ENCODE assay signal across 8 cellular contexts in genomic region chr5:172110921-172111873, GRCh38.
A peak's percentile ranks its signal among the peaks of the same experiment; 100 is the strongest.
DNase-seq lines count a peak whose midpoint lies in the region; ATAC-seq and TF ChIP-seq lines count a peak whose summit lies in the region.

No MANE protein-coding gene starts in this region.

- intact Hi-C loops in esophagus squamous epithelium (cut with DNase I): no loop called here

- H3K9ac ChIP-seq in skeletal muscle satellite cell (ENCODE audit: low read depth, low read length): peak overlapping the region; percentile 1

- peak; percentile 98 for DNase-seq in NOMO-1 treated with dmso at 0.1 percent for 144 hours (lab: John Stamatoyannopoulos, UW; ENCODE audit: unreplicated experiment)
- peak; percentile 74 for DNase-seq in activated CD8-positive, alpha-beta memory T cell treated with anti-CD3 and anti-CD28 coated beads, Interleukin-2, amount 50 U/mL, for 4 hours
- peak; percentile 38 for DNase-seq in esophagus squamous epithelium (lab: John Stamatoyannopoulos, UW)
- DNase-seq in HCEC 1CT: no peak
- no peak for DNase-seq in NCI-H2196 (lab: John Stamatoyannopoulos, UW; ENCODE audit: unreplicated experiment)

- H3K9me3 ChIP-seq in esophagus squamous epithelium: no peaks in the 10 kb centered on the region
- H3K9me3 ChIP-seq in skeletal muscle satellite cell (replicated peaks; ENCODE audit: low read length): no peaks in the 10 kb centered on the region

- TF ChIP-seq CTCF in esophagus squamous epithelium (IDR thresholded peaks at IDR 0.05): no peak

- peaks cover 22 to 53% (median 27%) of the 10 kb centered on the region in 3 donors for H3K4me1 ChIP-seq in esophagus squamous epithelium
- H3K4me1 ChIP-seq in skeletal muscle satellite cell (ENCODE audit: control insufficient read depth, insufficient read depth, low read length): peaks cover 34% of the 10 kb centered on the region

- ATAC-seq in GM18508 (IDR thresholded peaks at IDR 0.05; ENCODE audit: insufficient read depth, unreplicated experiment) (peak; percentile 60), HG02840 (IDR thresholded peaks at IDR 0.05; ENCODE audit: low FRiP score, unreplicated experiment) (peak; percentile 70)

- 28 to 41% methylated on average over 7 to 12 of the region's 17 CpGs for WGBS in esophagus squamous epithelium, 2 donors

- peaks cover 0 to 6% (median 0%) of the 10 kb centered on the region in 3 donors for H3K36me3 ChIP-seq in esophagus squamous epithelium
- peaks cover 12% of the 10 kb centered on the region for H3K36me3 ChIP-seq in skeletal muscle satellite cell (ENCODE audit: insufficient read depth, low read length)

- no peaks in the 10 kb centered on the region for H3K27me3 ChIP-seq in esophagus squamous epithelium
- no peaks in the 10 kb centered on the region for H3K27me3 ChIP-seq in skeletal muscle satellite cell (ENCODE audit: control insufficient read depth, insufficient read depth, low read length)

- H3K4me3 ChIP-seq in esophagus squamous epithelium: peak overlapping the region in 3 of 4 donors; percentile 25 to 46 (median 29)
- H3K4me3 ChIP-seq in skeletal muscle satellite cell (ENCODE audit: low read length): peak overlapping the region; percentile 27

- H3K27ac ChIP-seq in esophagus squamous epithelium: peak overlapping the region; percentile 41 to 76 (median 58)

- TF ChIP-seq POLR2A in esophagus squamous epithelium (IDR thresholded peaks at IDR 0.05): no peak

- peak overlapping the region; percentile 75 for H3K4me2 ChIP-seq in skeletal muscle satellite cell (ENCODE audit: low read length)

Comparison
In these comparisons a context has a peak if more than half of its experiments do, and no peak if none do; other contexts are left out.
1. DNase-seq: peak in NOMO-1 treated with dmso at 0.1 percent for 144 hours (single experiment), activated CD8-positive, alpha-beta memory T cell treated with anti-CD3 and anti-CD28 coated beads, Interleukin-2, amount 50 U/mL, for 4 hours (single experiment) and esophagus squamous epithelium (single experiment); none in HCEC 1CT (single experiment) and NCI-H2196 (single experiment).